ENCODE assay signal across 13 cellular contexts in the genomic region with DNA sequence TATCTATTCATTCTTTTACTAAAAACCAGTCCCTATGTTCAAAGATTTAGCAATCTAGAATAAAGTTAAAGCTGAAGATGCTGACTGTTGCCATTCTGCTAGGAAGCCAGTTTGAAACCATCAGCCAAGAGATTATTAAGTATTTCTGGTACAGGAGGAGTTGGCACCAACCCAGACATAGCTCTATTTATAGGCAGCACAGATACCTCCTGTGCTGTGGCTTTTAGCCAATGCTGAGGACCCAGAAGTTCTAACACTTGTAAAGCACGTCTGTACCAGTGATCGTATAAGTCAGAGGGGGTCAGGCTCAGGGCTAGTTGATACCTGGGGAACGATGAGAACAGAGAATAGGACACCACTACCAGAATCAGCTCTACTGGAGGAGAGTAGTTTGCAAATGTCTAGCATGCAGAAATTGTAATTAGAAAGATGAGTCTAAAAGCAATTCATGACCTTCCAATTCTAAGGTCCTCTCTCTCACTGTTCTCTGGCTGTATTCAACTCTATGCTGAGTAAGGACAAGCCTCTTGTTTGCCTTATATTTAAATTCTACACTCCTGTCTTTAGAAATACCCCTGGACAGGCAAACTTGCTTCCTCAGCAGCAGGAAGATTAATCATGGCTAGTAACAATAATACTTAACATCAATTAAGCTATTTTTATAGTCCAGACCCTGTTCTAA.
A peak's percentile ranks its signal among the peaks of the same experiment; 100 is the strongest.
DNase-seq lines count a peak whose midpoint lies in the region; ATAC-seq and TF ChIP-seq lines count a peak whose summit lies in the region.
"Had no signal": no experiment of that assay in that cellular context is flagged by ENCODE, and none has a peak within 500 bp of the region (broad histone marks: within the 10 kb centered on the region; RNA-seq: fewer than 3 reads in every experiment).

No MANE protein-coding gene starts in this region.

- in situ Hi-C loops in astrocyte of the spinal cord (cut with HindIII; ENCODE audit: low sequenced_read_pairs) (no loop called here), ACHN (cut with HindIII; ENCODE audit: low pct_ligation_motif_present, low pct_unique_long_range_greater_than_20kb, low sequenced_read_pairs) (no loop called here)

- TF ChIP-seq CTCF in astrocyte of the spinal cord (IDR thresholded peaks at IDR 0.05; ENCODE audit: low read depth, low read length) = no peak

- DNase-seq in DMS 273 (lab: John Stamatoyannopoulos, UW; ENCODE audit: unreplicated experiment) (peak; percentile 86), NCI-H2029 treated with DMSO at 0.1 percent for 48 hours (lab: John Stamatoyannopoulos, UW) (peak; percentile 56), astrocyte of the spinal cord (ENCODE audit: low read depth, low spot score) (peak; percentile 65), kidney glomerular epithelial cell (lab: John Stamatoyannopoulos, UW) (peak; percentile 35), ACHN (no peak)
- no peak for DNase-seq in activated T-cell treated with anti-CD3 and anti-CD28 coated beads, Interleukin-2, amount 50 U/mL, for 1 hour
- DNase-seq: activated CD8-positive, alpha-beta memory T cell treated with anti-CD3 and anti-CD28 coated beads, Interleukin-2, amount 50 U/mL, for 48 hours; caudate nucleus; occipital lobe; OCI-M1 had no signal

- H3K4me3 ChIP-seq in astrocyte of the spinal cord (ENCODE audit: low read depth, low read length) = no peak overlapping the region

- no peak for ATAC-seq in HG02610 (IDR thresholded peaks at IDR 0.05; ENCODE audit: unreplicated experiment)
- ATAC-seq in GM18867 (IDR thresholded peaks at IDR 0.05; ENCODE audit: unreplicated experiment) = no peak
- ATAC-seq: esophagus mucosa had no signal

Comparison
In these comparisons a context has a peak if more than half of its experiments do, and no peak if none do; other contexts are left out.
1. DNase-seq: peak in DMS 273 (single experiment), NCI-H2029 treated with DMSO at 0.1 percent for 48 hours (single experiment), astrocyte of the spinal cord (single experiment) and kidney glomerular epithelial cell (single experiment); none in ACHN (single experiment) and activated T-cell treated with anti-CD3 and anti-CD28 coated beads, Interleukin-2, amount 50 U/mL, for 1 hour (single experiment).